Comparison of ENCODE assay signal across 8 cellular contexts in the genomic region with DNA sequence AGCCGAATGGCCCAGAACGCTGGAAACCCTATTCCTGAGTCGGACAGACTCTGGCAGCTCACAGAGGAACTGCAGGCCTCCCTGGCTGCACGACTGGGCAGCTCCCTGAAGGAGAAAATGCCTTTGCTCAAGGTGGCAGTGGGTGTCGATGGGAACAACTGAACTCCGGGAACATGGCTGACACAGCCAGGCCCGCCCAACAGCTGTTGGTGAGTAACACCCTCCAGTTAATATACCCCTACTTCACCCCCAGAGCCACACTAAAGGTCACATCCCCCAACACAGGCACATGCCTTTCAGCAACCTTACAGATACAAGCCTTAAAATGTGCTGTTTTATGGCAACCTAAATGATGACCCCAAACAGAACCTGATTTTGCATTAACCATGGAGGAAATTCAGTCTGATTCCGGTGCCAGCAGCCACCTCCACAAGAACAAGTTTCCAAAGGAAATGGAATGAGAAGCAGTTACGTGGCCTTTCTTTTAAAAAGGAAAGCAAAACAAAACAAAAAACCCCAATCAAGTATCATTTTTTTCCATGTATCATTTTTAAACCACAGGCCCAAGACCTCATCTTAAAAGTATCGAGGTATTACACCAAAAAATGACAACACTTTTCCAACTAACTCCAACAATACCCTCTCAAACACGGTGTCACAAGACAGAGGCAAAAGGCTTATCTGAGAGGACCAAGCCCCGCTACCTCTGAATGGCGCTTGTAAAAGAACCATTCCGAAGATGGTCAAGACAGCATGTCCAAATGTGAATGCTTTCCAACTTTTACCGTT. TPM values are rescaled to one million over a fixed set of nuclear protein-coding genes. Genes with fewer than 3 reads are reported as not detected.
DNase-seq lines count a peak whose midpoint lies in the region; ATAC-seq, FAIRE-seq and TF ChIP-seq lines count a peak whose summit lies in the region.

No MANE protein-coding gene starts in this region.

- peak overlapping the region; percentile 100 for H3K9ac ChIP-seq in GM23248

- FAIRE-seq in bronchial epithelial cell (lab: Jason Lieb, UNC) = no peak

- H3K9me3 ChIP-seq in GM23248 (ENCODE audit: low read depth) = no peaks in the 10 kb centered on the region

- H3K4me2 ChIP-seq in GM23248 (ENCODE audit: unreplicated experiment) = peak overlapping the region; percentile 94

- in situ Hi-C loops in GM23248 (cut with MboI) = loop anchor here (10.0 kb wide), 1 partner anchor 173 kb away; no protein-coding TSS in a partner anchor

- DNase-seq in GM23248 (peak; percentile 89), T-helper 9 cell (peak; percentile 4), bronchial epithelial cell (ENCODE audit: low read depth) (peak; percentile 58), kidney glomerular epithelial cell (lab: John Stamatoyannopoulos, UW) (peak; percentile 29), NCI-H446 treated with DMSO at 0.1 percent for 48 hours (lab: John Stamatoyannopoulos, UW) (no peak)
- peak; percentile 54 to 64 for DNase-seq in stimulated activated CD4-positive, alpha-beta T cell treated with anti-CD3 and anti-CD28 coated beads, Interleukin-2, amount 100 ng/mL, for 24 hours

- H3K27me3 ChIP-seq in GM23248 (replicated peaks; ENCODE audit: insufficient read depth) (no peaks in the 10 kb centered on the region), bronchial epithelial cell (ENCODE audit: control insufficient read depth, insufficient read depth, low read length) (no peaks in the 10 kb centered on the region)

- peak overlapping the region; percentile 100 for H3K27ac ChIP-seq in GM23248

- H4K20me1 ChIP-seq in GM23248 (ENCODE audit: insufficient read depth) = no peaks in the 10 kb centered on the region

- H3F3A ChIP-seq in GM23248 (ENCODE audit: insufficient read depth) = peaks cover 41% of the 10 kb centered on the region

- H3K4me3 ChIP-seq in GM23248 = peak overlapping the region; percentile 95
- H3K4me3 ChIP-seq in bronchial epithelial cell (ENCODE audit: low read depth, low read length) = peak overlapping the region; percentile 72

- WGBS in GM23248 (ENCODE audit: low coverage in 1 of 2, low lambda C conversion rate in 2 of 2, missing lambda C conversion rate in 2 of 2), 2 experiments = 5 to 6% methylated on average over 15 of the region's 15 CpGs

- no peaks in the 10 kb centered on the region for H3K36me3 ChIP-seq in GM23248 (ENCODE audit: low read depth)
- no peaks in the 10 kb centered on the region for H3K36me3 ChIP-seq in bronchial epithelial cell (ENCODE audit: control insufficient read depth, insufficient read depth, low read length)

- no peaks in the 10 kb centered on the region for H3K9me2 ChIP-seq in GM23248 (ENCODE audit: insufficient read depth)

- no peak for TF ChIP-seq CTCF in bronchial epithelial cell (IDR thresholded peaks at IDR 0.05; ENCODE audit: insufficient read depth, low read length, severe bottlenecking)

- ATAC-seq in GM19023 (IDR thresholded peaks at IDR 0.05; ENCODE audit: unreplicated experiment) = no peak
- ATAC-seq in GM18517 (IDR thresholded peaks at IDR 0.05; ENCODE audit: unreplicated experiment) = no peak

- H2AFZ ChIP-seq in GM23248 = peak overlapping the region; percentile 8; the same call in 1 of the 2 replicates

- peaks cover 66% of the 10 kb centered on the region for H3K79me2 ChIP-seq in GM23248 (ENCODE audit: insufficient read depth)

- peaks cover 41% of the 10 kb centered on the region for H3K4me1 ChIP-seq in GM23248 (ENCODE audit: insufficient read depth)

RNA-seq across cellular contexts. Expression of a gene that starts 3.1 kb away (rescaled TPM):
- 14.3 and 14.5 TPM in 2 replicates for total RNA-seq in GM23248 (2014; rRNA removed; shearing (Covaris generic))
- 2.5 and 2.6 TPM in 2 replicates for polyA plus RNA-seq in GM23248 (2016; fragmentation: Nextera tagmentation; extraction: Ambion mirVana)
- total RNA-seq in bronchial epithelial cell = 41.9 and 44.0 TPM in 2 replicates
